ENCODE assay signal across 21 cellular contexts in the genomic region with DNA sequence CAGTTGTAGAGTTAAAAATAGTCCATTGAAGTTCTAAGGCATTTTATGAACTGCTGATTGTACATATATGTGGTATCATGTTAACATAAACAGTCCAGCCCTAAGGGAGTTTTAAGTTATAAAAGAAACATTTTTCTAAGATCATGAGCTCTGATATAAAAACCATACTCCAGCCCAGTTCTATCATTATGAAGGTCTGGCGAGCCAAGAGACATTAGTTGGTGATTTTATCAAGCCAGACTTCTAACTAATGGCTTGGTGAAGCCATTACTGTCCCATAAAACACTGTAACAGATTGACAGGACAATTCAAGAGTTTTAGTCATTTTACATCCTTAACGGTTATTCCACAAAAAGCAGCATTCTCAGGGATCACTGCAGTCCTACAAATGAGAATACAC.
A peak's percentile ranks its signal among the peaks of the same experiment; 100 is the strongest.
DNase-seq lines count a peak whose midpoint lies in the region; ATAC-seq and TF ChIP-seq lines count a peak whose summit lies in the region.
"Had no signal": no experiment of that assay in that cellular context is flagged by ENCODE, and none has a peak within 500 bp of the region (broad histone marks: within the 10 kb centered on the region; RNA-seq: fewer than 3 reads in every experiment).

No MANE protein-coding gene starts in this region.

- H3K18ac ChIP-seq in mesenchymal stem cell (ENCODE audit: low read depth in 1 of 2, low read length in 2 of 2), result no peak overlapping the region

- no peak overlapping the region for H2AK5ac ChIP-seq in mesenchymal stem cell (ENCODE audit: low read length, severe bottlenecking)

- no peak overlapping the region for H2BK120ac ChIP-seq in mesenchymal stem cell (ENCODE audit: low read depth, low read length)

- H2AFZ ChIP-seq in mesenchymal stem cell (ENCODE audit: low read depth, low read length), result no peak overlapping the region
- H2AFZ ChIP-seq: GM23338 had no signal

- no peak overlapping the region for H3K9ac ChIP-seq in mesenchymal stem cell (ENCODE audit: low read length)

- H3K27me3 ChIP-seq in BJ (ENCODE audit: control insufficient read depth, insufficient read depth, low read length), result no peaks in the 10 kb centered on the region
- H3K27me3 ChIP-seq in mesenchymal stem cell (ENCODE audit: control insufficient read depth in 1 of 2, insufficient read depth in 1 of 2, low read length in 2 of 2), result no peaks in the 10 kb centered on the region
- H3K27me3 ChIP-seq: SJCRH30 had no signal

- POLR2A ChIA-PET in BJ (lab: Charles Lee), result interaction anchor here (0.5 to 0.6 kb wide), 2 partner anchors 9 to 320 kb away, joined by 4 to 5 read pairs; no protein-coding TSS in a partner anchor

- CTCF ChIA-PET in BJ (lab: Yijun Ruan, JAX), result no interaction called here

- no peak overlapping the region for H2BK15ac ChIP-seq in mesenchymal stem cell (ENCODE audit: low read depth, poor library complexity, severe bottlenecking)

- H3K4me2 ChIP-seq in mesenchymal stem cell (ENCODE audit: low read length, poor library complexity, severe bottlenecking), result no peak overlapping the region
- H3K4me2 ChIP-seq: GM23338 had no signal

- H3K27ac ChIP-seq in mesenchymal stem cell (ENCODE audit: low read length, poor library complexity, severe bottlenecking), result no peak overlapping the region
- H3K27ac ChIP-seq: C4-2B, SJCRH30 had no signal

- H2BK5ac ChIP-seq in mesenchymal stem cell (ENCODE audit: low read depth, low read length, poor library complexity, severe bottlenecking), result no peak overlapping the region

- no peaks in the 10 kb centered on the region for H3K4me1 ChIP-seq in mesenchymal stem cell (ENCODE audit: control insufficient read depth, insufficient read depth, low read depth, low read length)
- H3K4me1 ChIP-seq: SJCRH30 had no signal

- H3K4me3 ChIP-seq in BJ (ENCODE audit: low read depth, low read length) (no peak overlapping the region), mesenchymal stem cell (ENCODE audit: insufficient read depth in 1 of 2, low read depth in 1 of 2, low read length in 2 of 2) (no peak overlapping the region)
- H3K4me3 ChIP-seq: GM23338, SJCRH30 had no signal

- H3K23ac ChIP-seq in mesenchymal stem cell (ENCODE audit: low read length in 2 of 2), result no peak overlapping the region

- WGBS in mesenchymal stem cell, result 56% methylated on average over 2 of the region's 2 CpGs

- TF ChIP-seq CTCF in BJ (IDR thresholded peaks at IDR 0.05; ENCODE audit: insufficient read depth, low read depth, low read length), result no peak

- H4K8ac ChIP-seq in mesenchymal stem cell (ENCODE audit: low read length), result no peak overlapping the region

- no peaks in the 10 kb centered on the region for H3K79me1 ChIP-seq in mesenchymal stem cell (replicated peaks; ENCODE audit: low read length, poor library complexity, severe bottlenecking)

- H3K36me3 ChIP-seq in BJ (ENCODE audit: control insufficient read depth, insufficient read depth, low read length), result no peaks in the 10 kb centered on the region
- no peaks in the 10 kb centered on the region for H3K36me3 ChIP-seq in mesenchymal stem cell (ENCODE audit: control insufficient read depth in 1 of 2, insufficient read depth in 2 of 2, low read depth in 1 of 2, low read length in 2 of 2)
- H3K36me3 ChIP-seq: SJCRH30 had no signal

- DNase-seq in BJ (ENCODE audit: low read depth) (peak; percentile 33), M059J (ENCODE audit: low read depth) (peak; percentile 49), dedifferentiated amniotic fluid mesenchymal stem cell (ENCODE audit: extremely low spot score) (peak; percentile 41), mesenchymal stem cell (peak; percentile 22), posterior vena cava (ENCODE audit: low spot score) (no peak)
- DNase-seq in stimulated activated CD4-positive, alpha-beta T cell treated with anti-CD3 and anti-CD28 coated beads, Interleukin-4, amount 100 ng/mL, for 24 hours, result no peak
- DNase-seq: 8988T; CD8-positive, alpha-beta memory T cell; GF-D8; HCEC 1CT; NCI-H1417; NCI-H1694 treated with DMSO at 0.1 percent for 48 hours; NCI-H2081 treated with DMSO at 0.1 percent for 48 hours; NCI-H446; NCI-H526; OCI-M1; SJCRH30 had no signal

- H3K9me3 ChIP-seq in mesenchymal stem cell (ENCODE audit: control insufficient read depth, low read length), result no peaks in the 10 kb centered on the region
- H3K9me3 ChIP-seq: SJCRH30 had no signal

- H2BK12ac ChIP-seq in mesenchymal stem cell (ENCODE audit: low read length in 2 of 2), result no peak overlapping the region

- intact Hi-C loops in posterior vena cava (cut with DNase I), result no loop called here

- H3K4ac ChIP-seq in mesenchymal stem cell (ENCODE audit: low read depth in 1 of 2, low read length in 2 of 2), result no peak overlapping the region

- H4K91ac ChIP-seq in mesenchymal stem cell (ENCODE audit: low read length), result no peak overlapping the region

- H3K14ac ChIP-seq in mesenchymal stem cell (ENCODE audit: low read length in 2 of 2), result no peak overlapping the region

- ATAC-seq in GM21360 (IDR thresholded peaks at IDR 0.05; ENCODE audit: unreplicated experiment) (no peak), HG03095 (IDR thresholded peaks at IDR 0.05; ENCODE audit: unreplicated experiment) (no peak)
- ATAC-seq: GM23338 had no signal

Comparison
In these comparisons a context has a peak if more than half of its experiments do, and no peak if none do; other contexts are left out.
1. DNase-seq: peak in BJ (single experiment), M059J (single experiment), dedifferentiated amniotic fluid mesenchymal stem cell (single experiment) and mesenchymal stem cell (single experiment); none in posterior vena cava (single experiment) and stimulated activated CD4-positive, alpha-beta T cell treated with anti-CD3 and anti-CD28 coated beads, Interleukin-4, amount 100 ng/mL, for 24 hours (single experiment).